Comparison of ENCODE assay signal across 18 cellular contexts in genomic region chr11:69702769-69703510, GRCh38. TPM values are rescaled to one million over a fixed set of nuclear protein-coding genes. Genes with fewer than 3 reads are reported as not detected.
DNase-seq lines count a peak whose midpoint lies in the region; ATAC-seq and TF ChIP-seq lines count a peak whose summit lies in the region.
"Had no signal": no experiment of that assay in that cellular context is flagged by ENCODE, and none has a peak within 500 bp of the region (broad histone marks: within the 10 kb centered on the region; RNA-seq: fewer than 3 reads in every experiment).

No MANE protein-coding gene starts in this region.

- no peaks in the 10 kb centered on the region for H3F3A ChIP-seq in Loucy (ENCODE audit: low read depth)

- peak overlapping the region; percentile 49 for H3K9ac ChIP-seq in ES-I3 (ENCODE audit: low read depth, low read length)
- H3K9ac ChIP-seq in Loucy (ENCODE audit: low read depth, low read length, poor library complexity, severe bottlenecking), result no peak overlapping the region

- H3K9me3 ChIP-seq in ES-I3 (ENCODE audit: control insufficient read depth, insufficient read depth, low read length) (no peaks in the 10 kb centered on the region), Loucy (ENCODE audit: insufficient read depth, low read depth, low read length) (no peaks in the 10 kb centered on the region), osteoblast (ENCODE audit: low read depth, low read length) (no peaks in the 10 kb centered on the region)

- no peak for TF ChIP-seq CTCF in Loucy (conservative IDR thresholded peaks at IDR 0.05; ENCODE audit: low read length)
- no peak for TF ChIP-seq CTCF in osteoblast (IDR thresholded peaks at IDR 0.05; ENCODE audit: extremely low read depth, low read depth, low read length)

- no peaks in the 10 kb centered on the region for H3K79me2 ChIP-seq in Loucy (ENCODE audit: insufficient read depth, low read length)
- H3K79me2 ChIP-seq in osteoblast (ENCODE audit: insufficient read depth, low read length), result no peaks in the 10 kb centered on the region

- peak overlapping the region; percentile 37 for H3K4me2 ChIP-seq in Loucy (ENCODE audit: low read depth, low read length, poor library complexity, severe bottlenecking)
- no peak overlapping the region for H3K4me2 ChIP-seq in osteoblast (ENCODE audit: insufficient read depth, low read length)

- ATAC-seq in GM21367 (IDR thresholded peaks at IDR 0.05; ENCODE audit: unreplicated experiment) (no peak), GM21381 (IDR thresholded peaks at IDR 0.05; ENCODE audit: unreplicated experiment) (no peak)
- ATAC-seq: naive thymus-derived CD4-positive, alpha-beta T cell had no signal

- H3K4me1 ChIP-seq in ES-I3 (ENCODE audit: insufficient read depth, low read length), result peaks cover 21% of the 10 kb centered on the region
- H3K4me1 ChIP-seq in Loucy (ENCODE audit: insufficient read depth, low read length, poor library complexity, severe bottlenecking), result peaks cover 4% of the 10 kb centered on the region
- H3K4me1 ChIP-seq in osteoblast (ENCODE audit: insufficient read depth, low read length), result no peaks in the 10 kb centered on the region

- no peak overlapping the region for H2AFZ ChIP-seq in Loucy (ENCODE audit: low read length)
- no peak overlapping the region for H2AFZ ChIP-seq in osteoblast (ENCODE audit: low read length)

- no peak overlapping the region for H3K4me3 ChIP-seq in Loucy (ENCODE audit: low read length, poor library complexity, severe bottlenecking)
- peak overlapping the region; percentile 65 for H3K4me3 ChIP-seq in iPS-11a (ENCODE audit: low read depth, low read length)
- no peak overlapping the region for H3K4me3 ChIP-seq in osteoblast (ENCODE audit: insufficient read depth, low read length)

- H4K20me1 ChIP-seq in Loucy (ENCODE audit: insufficient read depth, low read length, poor library complexity, severe bottlenecking) (no peaks in the 10 kb centered on the region), osteoblast (ENCODE audit: insufficient read depth, low read length) (no peaks in the 10 kb centered on the region)

- no peaks in the 10 kb centered on the region for H3K9me2 ChIP-seq in Loucy (replicated peaks; ENCODE audit: low read depth, low read length)

- DNase-seq in osteoblast (ENCODE audit: insufficient read length, low spot score, missing footprints) (peak; percentile 82), NCI-H2107 treated with DMSO at 0.1 percent for 48 hours (lab: John Stamatoyannopoulos, UW; ENCODE audit: unreplicated experiment) (no peak)
- DNase-seq: activated CD4-positive, alpha-beta memory T cell treated with anti-CD3 and anti-CD28 coated beads, Interleukin-2, amount 10 ng/mL, durations not matched to agents 7 days and 5 days; activated T-cell treated with anti-CD3 and anti-CD28 coated beads, Interleukin-2, amount 50 U/mL, for 72 hours; caudate nucleus; HFFc6; MV-4-11; naive thymus-derived CD4-positive, alpha-beta T cell; NCI-H2081; substantia nigra had no signal

- H3K36me3 ChIP-seq in ES-I3 (ENCODE audit: insufficient read depth, low read length), result peaks cover 5% of the 10 kb centered on the region; the same call in 1 of the 2 replicates
- no peaks in the 10 kb centered on the region for H3K36me3 ChIP-seq in Loucy (ENCODE audit: insufficient read depth, low read length)
- H3K36me3 ChIP-seq in osteoblast (ENCODE audit: insufficient read depth, low read length), result no peaks in the 10 kb centered on the region

- no peak overlapping the region for H3K27ac ChIP-seq in osteoblast (ENCODE audit: low read depth, low read length)
- H3K27ac ChIP-seq: SK-N-MC had no signal

- no peaks in the 10 kb centered on the region for H3K27me3 ChIP-seq in Loucy (ENCODE audit: insufficient read depth, low read length, poor library complexity, severe bottlenecking)
- H3K27me3 ChIP-seq in osteoblast (ENCODE audit: insufficient read depth, low read length), result peaks cover 79% of the 10 kb centered on the region

RNA-seq across cellular contexts. Expression of gene FGF19, which starts 0.9 kb away (rescaled TPM):
- total RNA-seq in osteoblast, result not detected in 2 replicates
- total RNA-seq: activated CD4-positive, alpha-beta memory T cell treated with anti-CD3 and anti-CD28 coated beads, Interleukin-2, amount 10 ng/mL, durations not matched to agents 7 days and 5 days; fibroblast of villous mesenchyme; HFFc6; liver; naive thymus-derived CD4-positive, alpha-beta T cell had no signal

RNA-seq across cellular contexts. Expression of gene LTO1, which starts 27.8 kb away (rescaled TPM):
- 21.8 and 24.6 TPM in 2 replicates for total RNA-seq in osteoblast
